Comparison of ENCODE assay signal across 2 cellular contexts in genomic region chr10:85645851-85646250, GRCh38.
TF ChIP-seq lines count a peak whose summit lies in the region.

No MANE protein-coding gene starts in this region.

TF ChIP-seq in HEK293, 187 proteins besides CTCF, POLR2A, EP300 and RAD21:
- TF ChIP-seq ZFP41 (tag by site-specific recombination; IDR thresholded peaks at IDR 0.05; ENCODE audit: borderline replicate concordance) (no peak), KLF9 (tag by site-specific recombination; IDR thresholded peaks at IDR 0.05; ENCODE audit: low read depth) (no peak; the same call in 1 of the 2 replicates), AEBP2 (tag by site-specific recombination; IDR thresholded peaks at IDR 0.05; ENCODE audit: borderline replicate concordance) (no peak), ZNF175 (tag by site-specific recombination; IDR thresholded peaks at IDR 0.05) (no peak), ZNF398 (tag by site-specific recombination; IDR thresholded peaks at IDR 0.05) (0 out of 2 replicates have a peak, but pooled peaks have one; percentile 9), ZNF266 (tag by site-specific recombination; IDR thresholded peaks at IDR 0.05; ENCODE audit: low read depth) (no peak), ZSCAN4 (tag by site-specific recombination; IDR thresholded peaks at IDR 0.05) (peak; percentile 46; the same call in 1 of the 2 replicates), HOXC10 (CRISPR knock-in tag; IDR thresholded peaks at IDR 0.05) (no peak), ZNF624 (tag by site-specific recombination; IDR thresholded peaks at IDR 0.05) (no peak), ZFHX2 (tag by site-specific recombination; conservative IDR thresholded peaks at IDR 0.05) (no peak)
TF ChIP-seq in HEK293: peak in this region for 2.

TF ChIP-seq in HepG2, 621 proteins besides CTCF, POLR2A, EP300 and RAD21:
- TF ChIP-seq ZNF225 (CRISPR knock-in tag; IDR thresholded peaks at IDR 0.05) (no peak), PHF21A (CRISPR knock-in tag; IDR thresholded peaks at IDR 0.05) (no peak), FOXO4 (CRISPR knock-in tag; conservative IDR thresholded peaks at IDR 0.05) (no peak)
